ENCODE assay signal across 8 cellular contexts in the genomic region with DNA sequence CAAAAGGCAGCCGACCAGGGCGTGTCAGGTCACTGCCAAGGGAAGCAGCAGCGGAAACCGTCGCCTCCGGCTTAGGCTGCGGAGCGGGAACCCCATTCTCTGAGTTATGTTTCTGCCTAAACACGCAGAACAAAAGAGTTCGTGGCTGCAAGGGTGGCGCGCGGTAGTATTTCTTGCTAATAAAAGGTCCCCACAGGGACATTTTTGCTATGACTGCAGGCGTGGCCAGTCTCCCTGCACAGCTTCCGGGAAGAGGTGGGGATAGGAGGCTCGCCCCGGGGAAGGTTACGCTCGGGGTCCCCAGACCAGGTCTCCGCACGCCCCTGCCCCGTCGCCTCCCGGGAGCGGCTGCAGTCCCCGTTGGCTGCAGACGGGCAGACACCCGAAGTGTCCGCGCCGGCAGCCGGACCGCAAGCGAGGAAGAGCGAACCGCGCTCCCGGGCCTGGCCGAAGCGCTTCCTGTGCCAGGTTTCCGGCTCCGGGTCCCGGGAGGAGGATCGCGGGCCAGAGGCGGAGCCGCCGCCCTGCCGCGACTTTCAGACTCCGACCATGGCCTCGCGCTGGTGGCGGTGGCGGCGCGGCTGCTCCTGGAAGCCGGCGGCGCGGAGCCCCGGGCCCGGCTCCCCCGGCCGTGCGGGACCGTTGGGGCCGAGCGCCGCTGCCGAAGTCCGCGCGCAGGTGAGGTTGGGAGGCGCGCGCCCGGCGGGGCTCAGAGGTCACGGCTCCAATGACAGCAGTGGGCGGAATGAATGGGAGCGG. TPM values are rescaled to one million over a fixed set of nuclear protein-coding genes. Genes with fewer than 3 reads are reported as not detected.
DNase-seq lines count a peak whose midpoint lies in the region; ATAC-seq lines count a peak whose summit lies in the region.

A gene with protein sequence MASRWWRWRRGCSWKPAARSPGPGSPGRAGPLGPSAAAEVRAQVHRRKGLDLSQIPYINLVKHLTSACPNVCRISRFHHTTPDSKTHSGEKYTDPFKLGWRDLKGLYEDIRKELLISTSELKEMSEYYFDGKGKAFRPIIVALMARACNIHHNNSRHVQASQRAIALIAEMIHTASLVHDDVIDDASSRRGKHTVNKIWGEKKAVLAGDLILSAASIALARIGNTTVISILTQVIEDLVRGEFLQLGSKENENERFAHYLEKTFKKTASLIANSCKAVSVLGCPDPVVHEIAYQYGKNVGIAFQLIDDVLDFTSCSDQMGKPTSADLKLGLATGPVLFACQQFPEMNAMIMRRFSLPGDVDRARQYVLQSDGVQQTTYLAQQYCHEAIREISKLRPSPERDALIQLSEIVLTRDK (plus strand): TSS at position 539 of the 759 bp plus-strand sequence. CDS start 11 bp downstream, at position 550.

- H3K27ac ChIP-seq in BLaER1 treated with 17β-estradiol and CSF1 and Interleukin-3, amounts not matched to agents 10 nM and 100 nM: peak within 1 kb of the TSS; percentile 91 to 100 (median 99)
- peak within 1 kb of the TSS; percentile 10 for H3K27ac ChIP-seq in mesodermal cell (ENCODE audit: low read depth, low read length, severe bottlenecking)

- H4K20me1 ChIP-seq in BLaER1 treated with 17β-estradiol and CSF1 and Interleukin-3, amounts not matched to agents 10 nM and 100 nM: peaks cover 0 to 39% (median 29%) of the 10 kb centered on the region in 11 experiments; a peak in 19 of 22 replicates

- DNase-seq in NOMO-1 (lab: John Stamatoyannopoulos, UW; ENCODE audit: unreplicated experiment in 2 of 2): peak; percentile 69 to 86
- peak; percentile 38 to 70 (median 48) for DNase-seq in activated CD8-positive, alpha-beta memory T cell treated with anti-CD3 and anti-CD28 coated beads for 48 hours (ENCODE audit: low read depth in 2 of 3, low spot score in 2 of 3)
- DNase-seq in stimulated activated CD8-positive, alpha-beta memory T cell treated with anti-CD3 and anti-CD28 coated beads, Interleukin-15, amount 100 ng/mL, for 48 hours (ENCODE audit: low read depth in 2 of 2): peak; percentile 55 to 65

- peaks cover 1 to 32% (median 27%) of the 10 kb centered on the region in 11 experiments; a peak in 20 of 22 replicates for H3K36me3 ChIP-seq in BLaER1 treated with 17β-estradiol and CSF1 and Interleukin-3, amounts not matched to agents 10 nM and 100 nM
- H3K36me3 ChIP-seq in endocrine pancreas (ENCODE audit: control insufficient read depth, insufficient read depth, low read length) (no peaks in the 10 kb centered on the region), mesodermal cell (ENCODE audit: control insufficient read depth, insufficient read depth, low read length) (peaks cover 23% of the 10 kb centered on the region)

- peak within 1 kb of the TSS; percentile 88 to 100 (median 96) for H3K9ac ChIP-seq in BLaER1 treated with 17β-estradiol and CSF1 and Interleukin-3, amounts not matched to agents 10 nM and 100 nM
- peak within 1 kb of the TSS; percentile 79 for H3K9ac ChIP-seq in endocrine pancreas (ENCODE audit: control insufficient read depth, insufficient read depth, low read length)

- WGBS in mesodermal cell (ENCODE audit: insufficient coverage in 2 of 2), 2 experiments: 0 to 1% methylated on average over 59 to 73 of the region's 82 CpGs

- H3K27me3 ChIP-seq in BLaER1 treated with 17β-estradiol and CSF1 and Interleukin-3, amounts not matched to agents 10 nM and 100 nM: no peaks in the 10 kb centered on the region
- H3K27me3 ChIP-seq in endocrine pancreas (ENCODE audit: control insufficient read depth, insufficient read depth, low read length): no peaks in the 10 kb centered on the region

- peaks cover 26 to 66% (median 41%) of the 10 kb centered on the region in 10 experiments for H3K4me1 ChIP-seq in BLaER1 treated with 17β-estradiol and CSF1 and Interleukin-3, amounts not matched to agents 10 nM and 100 nM
- H3K4me1 ChIP-seq in endocrine pancreas (ENCODE audit: control insufficient read depth, insufficient read depth, low read length) (peaks cover 5% of the 10 kb centered on the region), mesodermal cell (ENCODE audit: control insufficient read depth, insufficient read depth, low read length, poor library complexity, severe bottlenecking) (peaks cover 4% of the 10 kb centered on the region)

- H3K4me2 ChIP-seq in BLaER1 treated with 17β-estradiol and CSF1 and Interleukin-3, amounts not matched to agents 10 nM and 100 nM: peak within 1 kb of the TSS; percentile 89 to 100 (median 95)

- ATAC-seq in GM19043 (IDR thresholded peaks at IDR 0.05; ENCODE audit: low read depth, unreplicated experiment) (peak; percentile 79), HG03342 (IDR thresholded peaks at IDR 0.05; ENCODE audit: unreplicated experiment) (peak; percentile 78)

- H3K9me3 ChIP-seq in BLaER1 treated with 17β-estradiol and CSF1 and Interleukin-3, amounts not matched to agents 10 nM and 100 nM (replicated peaks in 1 of 11): peaks cover 0 to 13% (median 0%) of the 10 kb centered on the region in 11 experiments; a peak in 1 of 22 replicates
- no peaks in the 10 kb centered on the region for H3K9me3 ChIP-seq in endocrine pancreas (ENCODE audit: control insufficient read depth, low read length)
- H3K9me3 ChIP-seq in mesodermal cell (ENCODE audit: control insufficient read depth, low read length): no peaks in the 10 kb centered on the region

- peak within 1 kb of the TSS; percentile 75 to 98 (median 90) for H3K4me3 ChIP-seq in BLaER1 treated with 17β-estradiol and CSF1 and Interleukin-3, amounts not matched to agents 10 nM and 100 nM
- H3K4me3 ChIP-seq in endocrine pancreas (ENCODE audit: control insufficient read depth, insufficient read depth, low read length) (peak within 1 kb of the TSS; percentile 78), mesodermal cell (ENCODE audit: extremely low read depth, insufficient read depth, low read length, poor library complexity, severe bottlenecking) (peak within 1 kb of the TSS; percentile 82)

RNA-seq across cellular contexts. Expression of the gene that starts here (rescaled TPM):
- polyA plus RNA-seq in mesodermal cell (2013, experiment 1 of 2): 8.1 TPM
- 8.7 TPM for polyA plus RNA-seq in mesodermal cell (2013, experiment 2 of 2)

Comparison
In these comparisons a context has a peak if more than half of its experiments do, and no peak if none do; other contexts are left out.
1. Peak in every context shown above with its lines: DNase-seq, ATAC-seq, H3K4me3 ChIP-seq and H3K27ac ChIP-seq.